Comparison of ENCODE assay signal across 12 cellular contexts in the genomic region with DNA sequence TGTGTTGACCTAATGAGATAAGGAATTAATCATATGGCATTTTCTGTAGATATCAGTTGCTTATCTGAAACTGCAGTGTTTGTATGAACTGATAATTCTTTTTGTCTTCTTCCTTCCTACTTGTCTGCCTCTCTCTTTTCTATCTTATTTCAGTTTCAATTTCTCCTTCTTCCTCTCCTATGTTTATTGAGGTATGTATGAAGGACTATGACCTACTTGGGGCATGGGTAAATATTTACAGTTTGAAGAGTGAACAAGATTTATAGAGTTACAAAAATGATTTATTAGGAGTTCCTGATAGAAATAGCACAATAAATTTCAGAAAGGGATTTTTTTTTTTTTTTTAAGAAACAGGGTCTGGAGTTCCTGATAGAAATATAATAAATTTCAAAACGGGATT.
"Had no signal": no experiment of that assay in that cellular context is flagged by ENCODE, and none has a peak within 500 bp of the region (broad histone marks: within the 10 kb centered on the region; RNA-seq: fewer than 3 reads in every experiment).

No MANE protein-coding gene starts in this region.

- DNase-seq: activated CD4-positive, CD25-positive, alpha-beta regulatory T cell treated with anti-CD3 and anti-CD28 coated beads, Interleukin-2, amount 50 U/mL, for 72 hours; activated effector memory CD4-positive, alpha-beta T cell treated with Interleukin-2 at 50 U/mL for 16 hours; activated naive CD4-positive, alpha-beta T cell treated with anti-CD3 and anti-CD28 coated beads, Interleukin-2, amount 50 U/mL, for 16 hours; left colon; lower lobe of right lung; right cardiac atrium had no signal

- H3K9me3 ChIP-seq: gastroesophageal sphincter, lower lobe of right lung, prostate gland had no signal

- ATAC-seq: gastroesophageal sphincter, left colon, lower lobe of right lung, right cardiac atrium, SK-N-SH treated with all-trans-retinoic acid at 6 μM for 48 hours had no signal

- H3K4me3 ChIP-seq: gastroesophageal sphincter, lower lobe of right lung, prostate gland, skin epidermis had no signal

- H3K36me3 Mint-ChIP-seq: type B pancreatic cell had no signal

- H3K27me3 Mint-ChIP-seq: stimulated activated naive CD8-positive, alpha-beta T cell treated with anti-CD3 and anti-CD28 coated beads, Interleukin-15, Interleukin-2, amounts not matched to agents 100 ng/mL and 50 ng/mL, for 24 hours had no signal

- H3K27ac Mint-ChIP-seq: stimulated activated naive CD8-positive, alpha-beta T cell treated with anti-CD3 and anti-CD28 coated beads, Interleukin-15, Interleukin-2, amounts not matched to agents 100 ng/mL and 50 ng/mL, for 24 hours; type B pancreatic cell had no signal

- H3K4me3 Mint-ChIP-seq: stimulated activated naive CD8-positive, alpha-beta T cell treated with anti-CD3 and anti-CD28 coated beads, Interleukin-15, Interleukin-2, amounts not matched to agents 100 ng/mL and 50 ng/mL, for 24 hours; type B pancreatic cell had no signal

- H3K36me3 ChIP-seq: gastroesophageal sphincter, lower lobe of right lung, prostate gland had no signal

- H3K27ac ChIP-seq: gastroesophageal sphincter, lower lobe of right lung, prostate gland, skin epidermis had no signal

- H3K9me3 Mint-ChIP-seq: stimulated activated naive CD8-positive, alpha-beta T cell treated with anti-CD3 and anti-CD28 coated beads, Interleukin-15, Interleukin-2, amounts not matched to agents 100 ng/mL and 50 ng/mL, for 24 hours; type B pancreatic cell had no signal

- H3K4me1 ChIP-seq: gastroesophageal sphincter, lower lobe of right lung, prostate gland had no signal
